ENCODE assay signal across 26 cellular contexts in genomic region chr9:92517046-92517445, GRCh38. TPM values are rescaled to one million over a fixed set of nuclear protein-coding genes. Genes with fewer than 3 reads are reported as not detected.
DNase-seq lines count a peak whose midpoint lies in the region; ATAC-seq and TF ChIP-seq lines count a peak whose summit lies in the region.
"Had no signal": no experiment of that assay in that cellular context is flagged by ENCODE, and none has a peak within 500 bp of the region (broad histone marks: within the 10 kb centered on the region; RNA-seq: fewer than 3 reads in every experiment).

No MANE protein-coding gene starts in this region.

- no peaks in the 10 kb centered on the region for H3K9me2 ChIP-seq in hepatocyte (replicated peaks; ENCODE audit: insufficient read depth)

- TF ChIP-seq CTCF in hepatocyte (IDR thresholded peaks at IDR 0.05; ENCODE audit: poor library complexity), result no peak

- H3K9me3 ChIP-seq in NT2/D1 (ENCODE audit: insufficient read depth, low read length) (no peaks in the 10 kb centered on the region), iPS-18a (ENCODE audit: control insufficient read depth, low read depth, low read length) (no peaks in the 10 kb centered on the region), hepatocyte (ENCODE audit: low read depth) (no peaks in the 10 kb centered on the region)
- H3K9me3 ChIP-seq: BE2C, SJSA1 had no signal

- POLR2A ChIA-PET in activated CD8-positive, alpha-beta T cell treated with anti-CD3 and anti-CD28 coated beads, Interleukin-2, amount 10 ng/mL, durations not matched to agents 7 days and 5 days (lab: Charles Lee), result no interaction called here

- no peak overlapping the region for H3K4me3 Mint-ChIP-seq in activated CD8-positive, alpha-beta T cell treated with anti-CD3 and anti-CD28 coated beads, Interleukin-2, amount 10 ng/mL, durations not matched to agents 7 days and 5 days
- H3K4me3 Mint-ChIP-seq: CD14-positive monocyte, IgD-negative memory B cell had no signal

- H3K4me1 ChIP-seq in NT2/D1 (ENCODE audit: insufficient read depth, insufficient read length) (no peaks in the 10 kb centered on the region), iPS-18a (ENCODE audit: control insufficient read depth, low read depth, low read length) (peaks cover 10% of the 10 kb centered on the region), hepatocyte (ENCODE audit: insufficient read depth) (peaks cover 10% of the 10 kb centered on the region)
- H3K4me1 ChIP-seq: BE2C, SJSA1 had no signal

- no peak overlapping the region for H3K27ac Mint-ChIP-seq in activated CD8-positive, alpha-beta T cell treated with anti-CD3 and anti-CD28 coated beads, Interleukin-2, amount 10 ng/mL, durations not matched to agents 7 days and 5 days
- H3K27ac Mint-ChIP-seq: IgD-negative memory B cell had no signal

- no peaks in the 10 kb centered on the region for H3K4me1 Mint-ChIP-seq in activated CD8-positive, alpha-beta T cell treated with anti-CD3 and anti-CD28 coated beads, Interleukin-2, amount 10 ng/mL, durations not matched to agents 7 days and 5 days (ENCODE audit: low read depth)
- H3K4me1 Mint-ChIP-seq: CD14-positive monocyte had no signal

- H3K4me3 ChIP-seq in NT2/D1 (ENCODE audit: insufficient read length, low read depth) (no peak overlapping the region), iPS-18a (ENCODE audit: low read length) (no peak overlapping the region), hepatocyte (no peak overlapping the region)
- H3K4me3 ChIP-seq: SJSA1 had no signal

- H3K9ac ChIP-seq in NT2/D1 (ENCODE audit: insufficient read length, low read depth), result no peak overlapping the region
- H3K9ac ChIP-seq in iPS-18a (ENCODE audit: low read length), result no peak overlapping the region
- H3K9ac ChIP-seq: KMS-11 had no signal

- H3K79me2 ChIP-seq in hepatocyte, result no peaks in the 10 kb centered on the region

- 41% methylated on average over 3 of the region's 3 CpGs for WGBS in hepatocyte (ENCODE audit: low lambda C conversion rate, missing lambda C conversion rate)

- CTCF ChIA-PET in activated CD8-positive, alpha-beta T cell treated with anti-CD3 and anti-CD28 coated beads, Interleukin-2, amount 10 ng/mL, durations not matched to agents 7 days and 5 days (lab: Charles Lee), result no interaction called here

- H3K27me3 ChIP-seq in NT2/D1 (ENCODE audit: insufficient read depth, insufficient read length) (no peaks in the 10 kb centered on the region), iPS-18a (ENCODE audit: control insufficient read depth, insufficient read depth, low read length) (no peaks in the 10 kb centered on the region), hepatocyte (no peaks in the 10 kb centered on the region)
- H3K27me3 ChIP-seq: BE2C, SJSA1 had no signal

- H3K4me2 ChIP-seq in hepatocyte, result no peak overlapping the region
- H3K4me2 ChIP-seq: KMS-11 had no signal

- peak overlapping the region; percentile 24 for H3K27ac ChIP-seq in iPS-18a (ENCODE audit: low read length)
- H3K27ac ChIP-seq in hepatocyte, result no peak overlapping the region
- H3K27ac ChIP-seq: KMS-11, SJSA1 had no signal

- no peaks in the 10 kb centered on the region for H3K9me3 Mint-ChIP-seq in activated CD8-positive, alpha-beta T cell treated with anti-CD3 and anti-CD28 coated beads, Interleukin-2, amount 10 ng/mL, durations not matched to agents 7 days and 5 days (ENCODE audit: insufficient read depth)

- H2AFZ ChIP-seq in hepatocyte, result no peak overlapping the region

- H4K20me1 ChIP-seq in hepatocyte (ENCODE audit: insufficient read depth, poor library complexity, severe bottlenecking), result no peaks in the 10 kb centered on the region

- no peaks in the 10 kb centered on the region for H3K27me3 Mint-ChIP-seq in activated CD8-positive, alpha-beta T cell treated with anti-CD3 and anti-CD28 coated beads, Interleukin-2, amount 10 ng/mL, durations not matched to agents 7 days and 5 days (ENCODE audit: low read depth)
- H3K27me3 Mint-ChIP-seq: IgD-negative memory B cell had no signal

- H3K36me3 ChIP-seq in NT2/D1 (ENCODE audit: insufficient read depth, insufficient read length, low read length), result no peaks in the 10 kb centered on the region
- no peaks in the 10 kb centered on the region for H3K36me3 ChIP-seq in iPS-18a (ENCODE audit: control insufficient read depth, low read depth, low read length)
- H3K36me3 ChIP-seq in hepatocyte (replicated peaks; ENCODE audit: insufficient read depth, low read depth), result no peaks in the 10 kb centered on the region
- H3K36me3 ChIP-seq: BE2C, SJSA1 had no signal

- no peak for ATAC-seq in GM18867 (IDR thresholded peaks at IDR 0.05; ENCODE audit: unreplicated experiment)
- ATAC-seq in activated CD8-positive, alpha-beta T cell treated with anti-CD3 and anti-CD28 coated beads, Interleukin-2, amount 10 ng/mL, durations not matched to agents 7 days and 5 days, result no peak

- H3K36me3 Mint-ChIP-seq in activated CD8-positive, alpha-beta T cell treated with anti-CD3 and anti-CD28 coated beads, Interleukin-2, amount 10 ng/mL, durations not matched to agents 7 days and 5 days (ENCODE audit: low read depth), result no peaks in the 10 kb centered on the region

- DNase-seq in NCI-H82 (lab: John Stamatoyannopoulos, UW) (peak; percentile 4), NCI-H82 treated with DMSO at 0.1 percent for 48 hours (lab: John Stamatoyannopoulos, UW; ENCODE audit: unreplicated experiment) (no peak), NT2/D1 (ENCODE audit: low read depth, low spot score) (peak; percentile 58), hepatocyte (ENCODE audit: low spot score) (no peak), NCI-H2227 treated with DMSO at 0.1 percent for 48 hours (lab: John Stamatoyannopoulos, UW) (no peak)
- no peak for DNase-seq in activated CD8-positive, alpha-beta T cell treated with anti-CD3 and anti-CD28 coated beads, Interleukin-2, amount 10 ng/mL, durations not matched to agents 7 days and 5 days
- DNase-seq: 8988T, ACHN, BE2C, Calu3, DMS79 treated with DMSO at 0.1 percent for 48 hours, HCEC 1CT, MM.1S, NCI-H1694, NCI-H2029 treated with DMSO at 0.1 percent for 48 hours, NCI-H2171 treated with DMSO at 0.1 percent for 48 hours, NCI-H524, NCI-H774, Right ventricle myocardium superior, RPMI8226 had no signal

RNA-seq across cellular contexts. Expression of gene ECM2, which starts 18.7 kb away (rescaled TPM):
- total RNA-seq in hepatocyte, result 15.9 and 20.8 TPM in 2 replicates
- polyA plus RNA-seq in hepatocyte, result 1.1 and 4.0 TPM in 2 replicates
- not detected for total RNA-seq in activated CD8-positive, alpha-beta T cell treated with anti-CD3 and anti-CD28 coated beads, Interleukin-2, amount 10 ng/mL, durations not matched to agents 7 days and 5 days
- total RNA-seq: Calu3 had no signal
- polyA plus RNA-seq: IgD-negative memory B cell had no signal

RNA-seq across cellular contexts. Expression of gene ASPN, which starts 34.7 kb away (rescaled TPM):
- total RNA-seq in hepatocyte, result 33.6 and 35.3 TPM in 2 replicates
- polyA plus RNA-seq in hepatocyte, result 12.5 and 14.0 TPM in 2 replicates
- total RNA-seq in activated CD8-positive, alpha-beta T cell treated with anti-CD3 and anti-CD28 coated beads, Interleukin-2, amount 10 ng/mL, durations not matched to agents 7 days and 5 days, result not detected
- total RNA-seq: Calu3, SJSA1 had no signal
- polyA plus RNA-seq: CD14-positive monocyte, IgD-negative memory B cell had no signal

Comparison
In these comparisons a context has a peak if more than half of its experiments do, and no peak if none do; other contexts are left out.
1. DNase-seq: peak in NCI-H82 (single experiment) and NT2/D1 (single experiment); none in NCI-H82 treated with DMSO at 0.1 percent for 48 hours (single experiment), hepatocyte (single experiment), NCI-H2227 treated with DMSO at 0.1 percent for 48 hours (single experiment) and activated CD8-positive, alpha-beta T cell treated with anti-CD3 and anti-CD28 coated beads, Interleukin-2, amount 10 ng/mL, durations not matched to agents 7 days and 5 days (single experiment).
2. RNA of gene ECM2, which starts 18.7 kb away (total RNA-seq): 15.9 to 20.8 TPM in hepatocyte; not detected in activated CD8-positive, alpha-beta T cell treated with anti-CD3 and anti-CD28 coated beads, Interleukin-2, amount 10 ng/mL, durations not matched to agents 7 days and 5 days; every median in the first group is over 10 times any median in the second.
3. RNA of gene ASPN, which starts 34.7 kb away (total RNA-seq): 33.6 to 35.3 TPM in hepatocyte; not detected in activated CD8-positive, alpha-beta T cell treated with anti-CD3 and anti-CD28 coated beads, Interleukin-2, amount 10 ng/mL, durations not matched to agents 7 days and 5 days; every median in the first group is over 10 times any median in the second.